Comparison of ENCODE assay signal across 33 cellular contexts in the genomic region with DNA sequence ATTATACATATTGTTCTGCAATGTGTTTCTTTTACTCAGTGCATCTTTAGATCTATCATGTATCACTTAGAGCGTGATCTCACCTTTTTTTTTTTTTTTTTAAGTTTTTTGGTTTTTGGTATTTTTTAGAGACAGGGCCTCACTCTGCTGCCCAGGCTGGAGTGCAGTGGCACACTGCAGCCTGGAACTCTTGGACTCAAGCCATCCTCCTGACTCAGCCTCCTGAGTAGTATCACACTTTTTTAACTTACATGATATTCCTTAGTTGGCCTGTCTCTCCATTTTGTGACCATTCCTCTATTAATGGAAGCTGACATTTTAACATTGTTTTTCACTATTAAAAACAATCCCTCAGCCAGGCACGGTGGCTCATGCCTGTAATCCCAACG. TPM values are rescaled to one million over a fixed set of nuclear protein-coding genes. Genes with fewer than 3 reads are reported as not detected.
DNase-seq lines count a peak whose midpoint lies in the region; ATAC-seq, FAIRE-seq and TF ChIP-seq lines count a peak whose summit lies in the region.
"Had no signal": no experiment of that assay in that cellular context is flagged by ENCODE, and none has a peak within 500 bp of the region (broad histone marks: within the 10 kb centered on the region; RNA-seq: fewer than 3 reads in every experiment).

No MANE protein-coding gene starts in this region.

- ATAC-seq in HCT116 (peak; percentile 34; the same call in 1 of the 2 replicates), body of pancreas (no peak), left lung (no peak)
- ATAC-seq in activated T-helper 17 cell treated with anti-CD3 and anti-CD28 coated beads, Interleukin-2, amount 50 U/mL, for 72 hours (replicated peaks), result no peak
- ATAC-seq: stimulated activated effector memory CD8-positive, alpha-beta T cell treated with anti-CD3 and anti-CD28 coated beads, Interleukin-12 subunit alpha, Interleukin-12 subunit beta, amount 100 ng/mL, for 72 hours had no signal

- 0 out of 22 replicates have a peak, but pooled peaks cover 0 to 3% (median 0%) of the 10 kb centered on the region in 11 experiments for H3K36me3 ChIP-seq in BLaER1 treated with 17β-estradiol and CSF1 and Interleukin-3, amounts not matched to agents 10 nM and 100 nM
- H3K36me3 ChIP-seq in HCT116 (ENCODE audit: control insufficient read depth in 1 of 2, insufficient read depth in 2 of 2, low read length in 2 of 2), result no peaks in the 10 kb centered on the region
- H3K36me3 ChIP-seq in body of pancreas (replicated peaks in 1 of 2; ENCODE audit: insufficient read depth in 1 of 2, low read depth in 2 of 2), result no peaks in the 10 kb centered on the region
- no peaks in the 10 kb centered on the region for H3K36me3 ChIP-seq in left lung
- H3K36me3 ChIP-seq: left ventricle myocardium inferior, vagina had no signal

- TF ChIP-seq POLR2A in HCT116 (IDR thresholded peaks at IDR 0.05; ENCODE audit: borderline replicate concordance, extremely low read depth, insufficient read depth, insufficient read length), result no peak
- no peak for TF ChIP-seq POLR2A in body of pancreas (IDR thresholded peaks at IDR 0.05)

- peak overlapping the region in 9 of 11 experiments; percentile 17 to 84 (median 77); a peak in 17 of 22 replicates for H3K9ac ChIP-seq in BLaER1 treated with 17β-estradiol and CSF1 and Interleukin-3, amounts not matched to agents 10 nM and 100 nM
- no peak overlapping the region for H3K9ac ChIP-seq in HCT116 (ENCODE audit: low read length)

- TF ChIP-seq CTCF in HCT116 (IDR thresholded peaks at IDR 0.05 in 2 of 3, conservative IDR thresholded peaks at IDR 0.05 in 1 of 3; ENCODE audit: borderline replicate concordance in 1 of 3, insufficient read depth in 1 of 3, low read depth in 2 of 3, low read length in 2 of 3), result no peak
- no peak for TF ChIP-seq CTCF in body of pancreas (IDR thresholded peaks at IDR 0.05)
- TF ChIP-seq CTCF in left lung (IDR thresholded peaks at IDR 0.05), result no peak

- no peaks in the 10 kb centered on the region for H3K9me3 Mint-ChIP-seq in activated T-helper 17 cell treated with anti-CD3 and anti-CD28 coated beads, Interleukin-2, amount 50 U/mL, for 72 hours
- H3K9me3 Mint-ChIP-seq: activated B cell treated with CpG ODN at 0.5 μM for 24 hours; naive B cell; stimulated activated effector memory CD8-positive, alpha-beta T cell treated with anti-CD3 and anti-CD28 coated beads, Interleukin-12 subunit alpha, Interleukin-12 subunit beta, amount 100 ng/mL, for 72 hours had no signal

- H3K4me3 Mint-ChIP-seq in activated T-helper 17 cell treated with anti-CD3 and anti-CD28 coated beads, Interleukin-2, amount 50 U/mL, for 72 hours, result no peak overlapping the region
- H3K4me3 Mint-ChIP-seq: activated B cell treated with CpG ODN at 0.5 μM for 24 hours; naive B cell; stimulated activated effector memory CD8-positive, alpha-beta T cell treated with anti-CD3 and anti-CD28 coated beads, Interleukin-12 subunit alpha, Interleukin-12 subunit beta, amount 100 ng/mL, for 72 hours had no signal

- 89 to 93% methylated on average over 3 of the region's 3 CpGs for WGBS in body of pancreas, 2 donors

- H3K79me2 ChIP-seq in HCT116 (ENCODE audit: insufficient read depth, low read length), result no peaks in the 10 kb centered on the region
- H3K79me2 ChIP-seq: hepatocyte had no signal

- DNase-seq in HCT116 (ENCODE audit: low read depth, low spot score) (no peak), mucosa of gallbladder (ENCODE audit: low spot score) (peak; percentile 6), body of pancreas (no peak), left lung (no peak), GM19239 (ENCODE audit: insufficient read length, low spot score) (no peak)
- no peak for DNase-seq in activated naive CD4-positive, alpha-beta T cell treated with Interleukin-2 at 50 U/mL for 16 hours
- DNase-seq: activated B cell treated with CpG ODN at 0.5 μM for 24 hours; activated CD4-positive, alpha-beta T cell treated with anti-CD3 and anti-CD28 coated beads, Interleukin-2, amount 50 U/mL, for 48 hours; activated effector memory CD4-positive, alpha-beta T cell treated with anti-CD3 and anti-CD28 coated beads, Interleukin-2, amount 50 U/mL, for 16 hours; DMS 273 treated with DMSO at 0.1 percent for 48 hours; effector CD8-positive, alpha-beta T cell; foreskin melanocyte; GDM1; H7; left ventricle myocardium inferior; naive B cell; NCI-H1417; NCI-H446; occipital lobe; stimulated activated CD4-positive, alpha-beta T cell treated with anti-CD3 and anti-CD28 coated beads, Interleukin-2, amount 100 ng/mL, for 24 hours; SW 1271; T1000 had no signal

- no peaks in the 10 kb centered on the region for H4K20me1 ChIP-seq in BLaER1 treated with 17β-estradiol and CSF1 and Interleukin-3, amounts not matched to agents 10 nM and 100 nM
- H4K20me1 ChIP-seq in HCT116 (ENCODE audit: insufficient read depth), result no peaks in the 10 kb centered on the region

- H3K4me1 ChIP-seq in BLaER1 treated with 17β-estradiol and CSF1 and Interleukin-3, amounts not matched to agents 10 nM and 100 nM, result peaks cover 34 to 95% (median 71%) of the 10 kb centered on the region in 10 experiments
- 0 out of 4 replicates have a peak, but pooled peaks cover 0 to 3% of the 10 kb centered on the region in 2 experiments for H3K4me1 ChIP-seq in HCT116 (ENCODE audit: control insufficient read depth in 1 of 2, insufficient read depth in 2 of 2, low read length in 2 of 2)
- H3K4me1 ChIP-seq in body of pancreas, result no peaks in the 10 kb centered on the region
- peaks cover 0 to 34% of the 10 kb centered on the region in 2 donors for H3K4me1 ChIP-seq in left lung
- H3K4me1 ChIP-seq: left ventricle myocardium inferior, vagina had no signal

- FAIRE-seq in GM19239 (lab: Jason Lieb, UNC), result no peak
- FAIRE-seq: colon had no signal

- RAD21 ChIA-PET in HCT116 (lab: Charles Lee; ENCODE audit: low non-redundant PET in 1 of 2, low total read pairs in 2 of 2, uncharacterized antibody in 2 of 2, unreplicated experiment in 2 of 2), result no interaction called here

- H3K4me1 Mint-ChIP-seq in activated T-helper 17 cell treated with anti-CD3 and anti-CD28 coated beads, Interleukin-2, amount 50 U/mL, for 72 hours, result no peaks in the 10 kb centered on the region
- H3K4me1 Mint-ChIP-seq: activated B cell treated with CpG ODN at 0.5 μM for 24 hours; stimulated activated effector memory CD8-positive, alpha-beta T cell treated with anti-CD3 and anti-CD28 coated beads, Interleukin-12 subunit alpha, Interleukin-12 subunit beta, amount 100 ng/mL, for 72 hours had no signal

- H3K9me2 ChIP-seq in HCT116 (ENCODE audit: insufficient read depth), result no peaks in the 10 kb centered on the region

- H3K27me3 Mint-ChIP-seq in activated T-helper 17 cell treated with anti-CD3 and anti-CD28 coated beads, Interleukin-2, amount 50 U/mL, for 72 hours, result peaks cover 13% of the 10 kb centered on the region

- intact Hi-C loops in HCT116 (cut with micrococcal nuclease) (no loop called here), body of pancreas (cut with DNase I) (no loop called here), left lung (cut with DNase I) (no loop called here)

- peaks cover 0 to 18% (median 0%) of the 10 kb centered on the region in 11 experiments; a peak in 7 of 22 replicates for H3K9me3 ChIP-seq in BLaER1 treated with 17β-estradiol and CSF1 and Interleukin-3, amounts not matched to agents 10 nM and 100 nM (replicated peaks in 1 of 11)
- H3K9me3 ChIP-seq in HCT116 (ENCODE audit: control insufficient read depth in 1 of 2, insufficient read depth in 1 of 2, low read depth in 1 of 2, low read length in 2 of 2) (no peaks in the 10 kb centered on the region), body of pancreas (no peaks in the 10 kb centered on the region), left lung (no peaks in the 10 kb centered on the region)
- H3K9me3 ChIP-seq: left ventricle myocardium inferior, vagina had no signal

- H3K27me3 ChIP-seq in BLaER1 treated with 17β-estradiol and CSF1 and Interleukin-3, amounts not matched to agents 10 nM and 100 nM, result no peaks in the 10 kb centered on the region
- H3K27me3 ChIP-seq in HCT116 (ENCODE audit: insufficient read depth, low read length) (no peaks in the 10 kb centered on the region), body of pancreas (no peaks in the 10 kb centered on the region), left lung (peaks cover 10 to 68% of the 10 kb centered on the region in 2 donors)
- H3K27me3 ChIP-seq: hepatocyte, vagina had no signal

- POLR2A ChIA-PET in HCT116 (lab: Charles Lee), result interaction anchor here (0.9 kb wide), 1 partner anchor 346 kb away, joined by 3 read pairs; no protein-coding TSS in a partner anchor

- TF ChIP-seq RAD21 in HCT116 (IDR thresholded peaks at IDR 0.05; ENCODE audit: low read depth), result no peak

- no peaks in the 10 kb centered on the region for H3K36me3 Mint-ChIP-seq in activated T-helper 17 cell treated with anti-CD3 and anti-CD28 coated beads, Interleukin-2, amount 50 U/mL, for 72 hours (ENCODE audit: low read depth)
- H3K36me3 Mint-ChIP-seq: stimulated activated effector memory CD8-positive, alpha-beta T cell treated with anti-CD3 and anti-CD28 coated beads, Interleukin-12 subunit alpha, Interleukin-12 subunit beta, amount 100 ng/mL, for 72 hours had no signal

- no peak overlapping the region for H2AFZ ChIP-seq in HCT116 (ENCODE audit: low read depth, low read length, poor library complexity, severe bottlenecking)
- H2AFZ ChIP-seq: hepatocyte had no signal

- CTCF ChIA-PET in HCT116 (lab: Charles Lee), result interaction anchor here (1.0 to 1.6 kb wide), 2 partner anchors 10 to 132 kb away, joined by 4 to 5 read pairs; a partner anchor contains a TSS

- BruUV-seq in HCT116 (replicated peaks; lab: Mats Ljungman, UMichigan), result no TSS peak

- H3K4me2 ChIP-seq in BLaER1 treated with 17β-estradiol and CSF1 and Interleukin-3, amounts not matched to agents 10 nM and 100 nM, result peak overlapping the region; percentile 55 to 89 (median 83); a peak in 21 of 22 replicates
- no peak overlapping the region for H3K4me2 ChIP-seq in HCT116 (ENCODE audit: low read length)
- H3K4me2 ChIP-seq: hepatocyte had no signal

- H3K27ac Mint-ChIP-seq in activated T-helper 17 cell treated with anti-CD3 and anti-CD28 coated beads, Interleukin-2, amount 50 U/mL, for 72 hours, result peak overlapping the region; percentile 9
- H3K27ac Mint-ChIP-seq: activated B cell treated with CpG ODN at 0.5 μM for 24 hours; stimulated activated effector memory CD8-positive, alpha-beta T cell treated with anti-CD3 and anti-CD28 coated beads, Interleukin-12 subunit alpha, Interleukin-12 subunit beta, amount 100 ng/mL, for 72 hours had no signal

- H3K27ac ChIP-seq in BLaER1 treated with 17β-estradiol and CSF1 and Interleukin-3, amounts not matched to agents 10 nM and 100 nM, result peak overlapping the region in 9 of 11 experiments; percentile 65 to 97 (median 90); a peak in 18 of 22 replicates
- H3K27ac ChIP-seq in HCT116 (ENCODE audit: low read depth, low read length) (no peak overlapping the region), body of pancreas (no peak overlapping the region), left lung (no peak overlapping the region)
- H3K27ac ChIP-seq: hepatocyte, left ventricle myocardium inferior, skin epidermis, vagina had no signal

- no peak overlapping the region for H3K4me3 ChIP-seq in BLaER1 treated with 17β-estradiol and CSF1 and Interleukin-3, amounts not matched to agents 10 nM and 100 nM
- H3K4me3 ChIP-seq in HCT116 (replicated peaks in 1 of 2; ENCODE audit: low read depth in 1 of 2, low read length in 2 of 2), result no peak overlapping the region
- H3K4me3 ChIP-seq in body of pancreas, result no peak overlapping the region
- H3K4me3 ChIP-seq in left lung, result no peak overlapping the region
- H3K4me3 ChIP-seq: hepatocyte, left ventricle myocardium inferior, skin epidermis, vagina had no signal

RNA-seq across cellular contexts. Expression of a gene that starts 4.7 kb away (rescaled TPM):
- not detected for total RNA-seq in HCT116 (2021; ENCODE audit: unreplicated experiment)
- polyA plus RNA-seq in HCT116 (2012), result not detected in 2 replicates
- 1 to 10 TPM; 1.2 to 2.0 TPM for total RNA-seq in activated T-helper 17 cell treated with anti-CD3 and anti-CD28 coated beads, Interleukin-2, amount 50 U/mL, for 72 hours
- total RNA-seq in mucosa of gallbladder, result 0.06 TPM
- total RNA-seq in body of pancreas, result not detected
- total RNA-seq in left lung, result 1 to 10 TPM; 1.0 to 1.5 TPM
- total RNA-seq: activated B cell treated with CpG ODN at 0.5 μM for 24 hours, epithelial cell of proximal tubule, H7, occipital lobe, vagina had no signal
- polyA plus RNA-seq: AG04450, hepatocyte had no signal

RNA-seq across cellular contexts. Expression of a gene that starts 43.2 kb away (rescaled TPM):
- total RNA-seq in HCT116 (2021; ENCODE audit: unreplicated experiment) (0.27 TPM), mucosa of gallbladder (30.2 TPM), body of pancreas (10 to 100 TPM; 21.0 to 22.7 TPM), left lung (10 to 100 TPM in 1 of 2 donors, 1 to 10 TPM in 1; 7.9 to 10.2 TPM)
- polyA plus RNA-seq in HCT116 (2012), result 0.05 TPM in 1 of 2 replicates, not detected in the other
- total RNA-seq in activated T-helper 17 cell treated with anti-CD3 and anti-CD28 coated beads, Interleukin-2, amount 50 U/mL, for 72 hours, result 100 to 1,000 TPM in 1 of 2 donors, 10 to 100 TPM in 1; 97.2 to 107 TPM
- total RNA-seq: pulmonary artery endothelial cell had no signal

RNA-seq across cellular contexts. Expression of a gene that starts 47.0 kb away (rescaled TPM):
- total RNA-seq in HCT116 (2021; ENCODE audit: unreplicated experiment) (not detected), mucosa of gallbladder (not detected), body of pancreas (not detected), left lung (under 1 TPM in 1 of 2 donors, not detected in 1; 0.24 TPM)
- polyA plus RNA-seq in HCT116 (2012), result 0.03 and 0.12 TPM in 2 replicates
- under 1 TPM in 1 of 2 donors, not detected in 1; 0.16 TPM for total RNA-seq in activated T-helper 17 cell treated with anti-CD3 and anti-CD28 coated beads, Interleukin-2, amount 50 U/mL, for 72 hours
- total RNA-seq: activated B cell treated with CpG ODN at 0.5 μM for 24 hours, epithelial cell of proximal tubule, H7, left ventricle myocardium inferior, mesenteric fat pad, occipital lobe, pulmonary artery endothelial cell, vagina had no signal
- polyA plus RNA-seq: AG04450 had no signal

Comparison
In these comparisons a context has a peak if more than half of its experiments do, and no peak if none do; other contexts are left out.
1. H3K27ac ChIP-seq: peak in BLaER1 treated with 17β-estradiol and CSF1 and Interleukin-3, amounts not matched to agents 10 nM and 100 nM (9 of 11); none in HCT116 (single experiment), body of pancreas (0 of 4) and left lung (0 of 2).